ENCODE assay signal across 8 cellular contexts in the genomic region with DNA sequence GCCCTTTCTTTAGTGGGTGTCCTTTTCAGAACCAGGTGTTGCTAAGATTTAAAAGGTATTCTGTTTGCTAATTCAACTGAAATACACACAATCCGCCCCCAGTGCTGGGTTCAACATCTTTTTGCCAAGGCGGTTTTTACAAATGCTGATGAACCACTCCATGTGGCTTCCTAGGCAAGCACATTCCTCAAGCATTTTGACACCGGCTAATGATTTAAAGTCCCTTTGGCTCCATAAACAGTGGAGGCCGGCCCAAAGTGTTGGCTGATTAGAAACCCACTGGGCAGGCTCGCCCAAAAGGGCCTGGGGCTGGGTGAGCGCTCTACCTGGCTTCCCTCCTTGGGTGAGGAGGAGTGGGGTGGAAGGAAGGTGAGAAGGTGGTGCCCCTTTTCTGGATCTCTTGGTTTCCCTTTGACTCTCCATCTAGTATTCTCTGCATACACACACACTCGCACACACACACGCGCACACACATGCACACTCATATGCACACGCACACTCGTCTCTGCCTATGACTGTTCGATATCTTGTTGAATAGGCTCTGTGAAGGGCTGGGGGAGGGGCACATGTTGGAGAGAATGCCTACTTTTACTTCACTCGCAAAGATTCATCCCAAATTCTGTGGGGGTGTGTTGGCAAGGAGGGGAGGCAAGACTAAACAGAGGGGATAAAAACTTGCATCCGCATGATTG.
DNase-seq lines count a peak whose midpoint lies in the region; ATAC-seq and TF ChIP-seq lines count a peak whose summit lies in the region.

No MANE protein-coding gene starts in this region.

- ATAC-seq in GM23338 (peak; percentile 81), gastrocnemius medialis (peak in 1 of 2 donors; percentile 8), GM18520 (IDR thresholded peaks at IDR 0.05; ENCODE audit: unreplicated experiment) (no peak), GM19324 (IDR thresholded peaks at IDR 0.05; ENCODE audit: low FRiP score, unreplicated experiment) (no peak)
- no peak for ATAC-seq in activated CD8-positive, alpha-beta T cell treated with anti-CD3 and anti-CD28 coated beads, Interleukin-2, amount 10 ng/mL, durations not matched to agents 7 days and 5 days

- no peaks in the 10 kb centered on the region for H3K36me3 ChIP-seq in GM23338 (ENCODE audit: insufficient read depth)
- H3K36me3 ChIP-seq in right atrium auricular region, result no peaks in the 10 kb centered on the region
- H3K36me3 ChIP-seq in gastrocnemius medialis, result no peaks in the 10 kb centered on the region

- H3K27ac Mint-ChIP-seq in GM23338, result no peak overlapping the region
- H3K27ac Mint-ChIP-seq in activated CD8-positive, alpha-beta T cell treated with anti-CD3 and anti-CD28 coated beads, Interleukin-2, amount 10 ng/mL, durations not matched to agents 7 days and 5 days, result no peak overlapping the region

- no peak overlapping the region for H3K27ac ChIP-seq in GM23338 (ENCODE audit: low read depth)
- peak overlapping the region; percentile 28 to 49 for H3K27ac ChIP-seq in right atrium auricular region
- H3K27ac ChIP-seq in gastrocnemius medialis, result peak overlapping the region; percentile 45 to 71 (median 56)

- peaks cover 38% of the 10 kb centered on the region for H3K4me1 ChIP-seq in GM23338 (ENCODE audit: insufficient read depth)
- peaks cover 0 to 13% of the 10 kb centered on the region in 2 donors for H3K4me1 ChIP-seq in right atrium auricular region
- H3K4me1 ChIP-seq in gastrocnemius medialis, result peaks cover 5 to 12% of the 10 kb centered on the region in 2 donors

- TF ChIP-seq CTCF in GM23338 (conservative IDR thresholded peaks at IDR 0.05; ENCODE audit: low read depth in 2 of 2) (no peak), right atrium auricular region (IDR thresholded peaks at IDR 0.05) (no peak), gastrocnemius medialis (IDR thresholded peaks at IDR 0.05 in 4 of 5, conservative IDR thresholded peaks at IDR 0.05 in 1 of 5) (no peak)

- peaks cover 15% of the 10 kb centered on the region for H3K27me3 Mint-ChIP-seq in GM23338 (ENCODE audit: insufficient read depth, low read depth, poor library complexity)
- H3K27me3 Mint-ChIP-seq in activated CD8-positive, alpha-beta T cell treated with anti-CD3 and anti-CD28 coated beads, Interleukin-2, amount 10 ng/mL, durations not matched to agents 7 days and 5 days (ENCODE audit: low read depth), result peaks cover 36% of the 10 kb centered on the region

- H3K9me2 ChIP-seq in GM23338 (ENCODE audit: insufficient read depth), result no peaks in the 10 kb centered on the region

- POLR2A ChIA-PET in activated CD8-positive, alpha-beta T cell treated with anti-CD3 and anti-CD28 coated beads, Interleukin-2, amount 10 ng/mL, durations not matched to agents 7 days and 5 days (lab: Charles Lee), result no interaction called here

- no peaks in the 10 kb centered on the region for H3K79me2 ChIP-seq in GM23338 (replicated peaks; ENCODE audit: insufficient read depth)

- H3K4me3 ChIP-seq in GM23338, result peak overlapping the region; percentile 55
- H3K4me3 ChIP-seq in right atrium auricular region, result peak overlapping the region; percentile 22 to 51
- peak overlapping the region; percentile 40 to 68 (median 58) for H3K4me3 ChIP-seq in gastrocnemius medialis

- H3K9me3 ChIP-seq in right atrium auricular region (no peaks in the 10 kb centered on the region), gastrocnemius medialis (no peaks in the 10 kb centered on the region)

- peak overlapping the region; percentile 76 for H3K4me3 Mint-ChIP-seq in GM23338
- peak overlapping the region; percentile 74 for H3K4me3 Mint-ChIP-seq in activated CD8-positive, alpha-beta T cell treated with anti-CD3 and anti-CD28 coated beads, Interleukin-2, amount 10 ng/mL, durations not matched to agents 7 days and 5 days

- no peak for TF ChIP-seq POLR2A in gastrocnemius medialis (IDR thresholded peaks at IDR 0.05)

- H3K36me3 Mint-ChIP-seq in GM23338 (ENCODE audit: low read depth), result no peaks in the 10 kb centered on the region
- H3K36me3 Mint-ChIP-seq in activated CD8-positive, alpha-beta T cell treated with anti-CD3 and anti-CD28 coated beads, Interleukin-2, amount 10 ng/mL, durations not matched to agents 7 days and 5 days (ENCODE audit: low read depth), result no peaks in the 10 kb centered on the region

- H3K9me3 Mint-ChIP-seq in GM23338, result no peaks in the 10 kb centered on the region
- no peaks in the 10 kb centered on the region for H3K9me3 Mint-ChIP-seq in activated CD8-positive, alpha-beta T cell treated with anti-CD3 and anti-CD28 coated beads, Interleukin-2, amount 10 ng/mL, durations not matched to agents 7 days and 5 days (ENCODE audit: insufficient read depth)

- peaks cover 36% of the 10 kb centered on the region for H3K4me1 Mint-ChIP-seq in GM23338
- peaks cover 11% of the 10 kb centered on the region for H3K4me1 Mint-ChIP-seq in activated CD8-positive, alpha-beta T cell treated with anti-CD3 and anti-CD28 coated beads, Interleukin-2, amount 10 ng/mL, durations not matched to agents 7 days and 5 days (ENCODE audit: low read depth)

- CTCF ChIA-PET in activated CD8-positive, alpha-beta T cell treated with anti-CD3 and anti-CD28 coated beads, Interleukin-2, amount 10 ng/mL, durations not matched to agents 7 days and 5 days (lab: Charles Lee), result interaction anchor here (0.6 to 1.1 kb wide), 11 partner anchors 12 to 240 kb away, joined by 3 to 6 read pairs (median 3); no protein-coding TSS in a partner anchor

- in situ Hi-C loops in gastrocnemius medialis (cut with MboI; ENCODE audit: low sequenced_read_pairs in 4 of 4), result loop anchor here in 2 of 4 donors (5.0 to 10.0 kb wide), 2 partner anchors 237 to 239 kb away; no protein-coding TSS in a partner anchor

- no peaks in the 10 kb centered on the region for H4K20me1 ChIP-seq in GM23338 (replicated peaks; ENCODE audit: insufficient read depth)

- DNase-seq in GM23338 (ENCODE audit: low spot score) (peak; percentile 79), right atrium auricular region (ENCODE audit: low spot score) (no peak), gastrocnemius medialis (no peak), NCI-H446 (lab: John Stamatoyannopoulos, UW) (no peak), glomerular visceral epithelial cell (ENCODE audit: extremely low spot score) (no peak)
- DNase-seq in activated CD8-positive, alpha-beta T cell treated with anti-CD3 and anti-CD28 coated beads, Interleukin-2, amount 10 ng/mL, durations not matched to agents 7 days and 5 days, result peak; percentile 19

- H3K27me3 ChIP-seq in GM23338 (ENCODE audit: insufficient read depth) (no peaks in the 10 kb centered on the region), right atrium auricular region (no peaks in the 10 kb centered on the region), gastrocnemius medialis (no peaks in the 10 kb centered on the region)

- H2AFZ ChIP-seq in GM23338, result peak overlapping the region; percentile 93; the same call in 1 of the 2 replicates

- intact Hi-C loops in gastrocnemius medialis (cut with DNase I; ENCODE audit: low total_unique reads), result loop anchor here (1.0 to 10.0 kb wide), 6 partner anchors 56 to 293 kb away; no protein-coding TSS in a partner anchor

- H3F3A ChIP-seq in GM23338 (replicated peaks; ENCODE audit: low read depth), result no peaks in the 10 kb centered on the region

- H3K4me2 ChIP-seq in GM23338, result peak overlapping the region; percentile 82

TF ChIP-seq in GM23338, 12 proteins besides CTCF, POLR2A, EP300 and RAD21 (continues in another document):
- no peak for TF ChIP-seq ZNF114 (CRISPR knock-in tag; IDR thresholded peaks at IDR 0.05)

Comparison
In these comparisons a context has a peak if more than half of its experiments do, and no peak if none do; other contexts are left out.
1. DNase-seq: peak in GM23338 (single experiment) and activated CD8-positive, alpha-beta T cell treated with anti-CD3 and anti-CD28 coated beads, Interleukin-2, amount 10 ng/mL, durations not matched to agents 7 days and 5 days (single experiment); none in right atrium auricular region (single experiment), gastrocnemius medialis (0 of 2), NCI-H446 (0 of 2) and glomerular visceral epithelial cell (single experiment).
2. Peak in every context shown above with its lines, with median percentiles within 50 percentile points of each other: H3K4me3 ChIP-seq.